In genomic region chr20:54123587-54124180, GRCh38 we compare ENCODE assay signal across 1 cellular context.
TF ChIP-seq lines count a peak whose summit lies in the region.

No MANE protein-coding gene starts in this region.

TF ChIP-seq in HepG2, 621 proteins besides CTCF, POLR2A, EP300 and RAD21 (continued from another document and continues in another):
- TF ChIP-seq, protein P1, sequence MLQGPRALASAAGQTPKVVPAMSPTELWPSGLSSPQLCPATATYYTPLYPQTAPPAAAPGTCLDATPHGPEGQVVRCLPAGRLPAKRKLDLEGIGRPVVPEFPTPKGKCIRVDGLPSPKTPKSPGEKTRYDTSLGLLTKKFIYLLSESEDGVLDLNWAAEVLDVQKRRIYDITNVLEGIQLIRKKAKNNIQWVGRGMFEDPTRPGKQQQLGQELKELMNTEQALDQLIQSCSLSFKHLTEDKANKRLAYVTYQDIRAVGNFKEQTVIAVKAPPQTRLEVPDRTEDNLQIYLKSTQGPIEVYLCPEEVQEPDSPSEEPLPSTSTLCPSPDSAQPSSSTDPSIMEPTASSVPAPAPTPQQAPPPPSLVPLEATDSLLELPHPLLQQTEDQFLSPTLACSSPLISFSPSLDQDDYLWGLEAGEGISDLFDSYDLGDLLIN (CRISPR knock-in tag; IDR thresholded peaks at IDR 0.05; ENCODE audit: borderline replicate concordance), result 0 out of 2 replicates have a peak, but pooled peaks have one; percentile 60
- no peak for TF ChIP-seq PTBP1 (IDR thresholded peaks at IDR 0.05; ENCODE audit: low read depth, low read length, poor library complexity, severe bottlenecking)
- peak; percentile 20; the same call in 1 of the 2 replicates for TF ChIP-seq SPEN (CRISPR knock-in tag; IDR thresholded peaks at IDR 0.05; ENCODE audit: low read depth)
- peak; percentile 80; the same call in 1 of the 2 replicates for TF ChIP-seq SMAD1 (CRISPR knock-in tag; IDR thresholded peaks at IDR 0.05; ENCODE audit: borderline replicate concordance, low read depth)
- TF ChIP-seq TGIF2 (CRISPR knock-in tag; IDR thresholded peaks at IDR 0.05), result peak; percentile 96; the same call in 1 of the 2 replicates
- TF ChIP-seq, protein P2, sequence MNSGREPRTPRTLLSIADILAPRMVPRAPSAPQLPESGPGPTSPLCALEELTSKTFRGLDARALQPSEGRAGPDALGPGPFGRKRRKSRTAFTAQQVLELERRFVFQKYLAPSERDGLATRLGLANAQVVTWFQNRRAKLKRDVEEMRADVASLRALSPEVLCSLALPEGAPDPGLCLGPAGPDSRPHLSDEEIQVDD (CRISPR knock-in tag; IDR thresholded peaks at IDR 0.05; ENCODE audit: borderline replicate concordance), result no peak
- peak; percentile 100 for TF ChIP-seq SKI (IDR thresholded peaks at IDR 0.05; ENCODE audit: partially characterized antibody)
- TF ChIP-seq NFYC (CRISPR knock-in tag; IDR thresholded peaks at IDR 0.05), result peak; percentile 69
- no peak for TF ChIP-seq HOXA7 (CRISPR knock-in tag; IDR thresholded peaks at IDR 0.05)
- 0 out of 2 replicates have a peak, but pooled peaks have one; percentile 38 for TF ChIP-seq SNAI1 (CRISPR knock-in tag; IDR thresholded peaks at IDR 0.05; ENCODE audit: borderline replicate concordance)
- TF ChIP-seq, protein P3, sequence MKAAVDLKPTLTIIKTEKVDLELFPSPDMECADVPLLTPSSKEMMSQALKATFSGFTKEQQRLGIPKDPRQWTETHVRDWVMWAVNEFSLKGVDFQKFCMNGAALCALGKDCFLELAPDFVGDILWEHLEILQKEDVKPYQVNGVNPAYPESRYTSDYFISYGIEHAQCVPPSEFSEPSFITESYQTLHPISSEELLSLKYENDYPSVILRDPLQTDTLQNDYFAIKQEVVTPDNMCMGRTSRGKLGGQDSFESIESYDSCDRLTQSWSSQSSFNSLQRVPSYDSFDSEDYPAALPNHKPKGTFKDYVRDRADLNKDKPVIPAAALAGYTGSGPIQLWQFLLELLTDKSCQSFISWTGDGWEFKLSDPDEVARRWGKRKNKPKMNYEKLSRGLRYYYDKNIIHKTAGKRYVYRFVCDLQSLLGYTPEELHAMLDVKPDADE (CRISPR knock-in tag; IDR thresholded peaks at IDR 0.05), result no peak
- no peak for TF ChIP-seq RFX1 (IDR thresholded peaks at IDR 0.05)
- TF ChIP-seq, protein P4, sequence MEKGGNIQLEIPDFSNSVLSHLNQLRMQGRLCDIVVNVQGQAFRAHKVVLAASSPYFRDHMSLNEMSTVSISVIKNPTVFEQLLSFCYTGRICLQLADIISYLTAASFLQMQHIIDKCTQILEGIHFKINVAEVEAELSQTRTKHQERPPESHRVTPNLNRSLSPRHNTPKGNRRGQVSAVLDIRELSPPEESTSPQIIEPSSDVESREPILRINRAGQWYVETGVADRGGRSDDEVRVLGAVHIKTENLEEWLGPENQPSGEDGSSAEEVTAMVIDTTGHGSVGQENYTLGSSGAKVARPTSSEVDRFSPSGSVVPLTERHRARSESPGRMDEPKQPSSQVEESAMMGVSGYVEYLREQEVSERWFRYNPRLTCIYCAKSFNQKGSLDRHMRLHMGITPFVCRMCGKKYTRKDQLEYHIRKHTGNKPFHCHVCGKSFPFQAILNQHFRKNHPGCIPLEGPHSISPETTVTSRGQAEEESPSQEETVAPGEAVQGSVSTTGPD (CRISPR knock-in tag; IDR thresholded peaks at IDR 0.05), result peak; percentile 99
- TF ChIP-seq CEBPG (CRISPR knock-in tag; IDR thresholded peaks at IDR 0.05), result peak; percentile 92
- peak; percentile 93 for TF ChIP-seq NFIC (IDR thresholded peaks at IDR 0.05; ENCODE audit: low read length)
- TF ChIP-seq, protein P5, sequence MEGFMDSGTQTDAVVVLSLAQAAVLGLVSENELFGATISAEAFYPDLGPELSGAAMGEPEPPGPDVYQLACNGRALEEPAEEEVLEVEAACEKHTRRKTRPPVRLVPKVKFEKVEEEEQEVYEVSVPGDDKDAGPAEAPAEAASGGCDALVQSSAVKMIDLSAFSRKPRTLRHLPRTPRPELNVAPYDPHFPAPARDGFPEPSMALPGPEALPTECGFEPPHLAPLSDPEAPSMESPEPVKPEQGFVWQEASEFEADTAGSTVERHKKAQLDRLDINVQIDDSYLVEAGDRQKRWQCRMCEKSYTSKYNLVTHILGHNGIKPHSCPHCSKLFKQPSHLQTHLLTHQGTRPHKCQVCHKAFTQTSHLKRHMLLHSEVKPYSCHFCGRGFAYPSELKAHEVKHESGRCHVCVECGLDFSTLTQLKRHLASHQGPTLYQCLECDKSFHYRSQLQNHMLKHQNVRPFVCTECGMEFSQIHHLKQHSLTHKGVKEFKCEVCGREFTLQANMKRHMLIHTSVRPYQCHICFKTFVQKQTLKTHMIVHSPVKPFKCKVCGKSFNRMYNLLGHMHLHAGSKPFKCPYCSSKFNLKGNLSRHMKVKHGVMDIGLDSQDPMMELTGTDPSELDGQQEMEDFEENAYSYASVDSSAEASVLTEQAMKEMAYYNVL (CRISPR knock-in tag; IDR thresholded peaks at IDR 0.05; ENCODE audit: borderline replicate concordance), result peak; percentile 95
- TF ChIP-seq RNF2 (conservative IDR thresholded peaks at IDR 0.05; ENCODE audit: low read depth), result 0 out of 2 replicates have a peak, but pooled peaks have one; percentile 35
- no peak; the same call in 1 of the 2 replicates for TF ChIP-seq ATRX (CRISPR knock-in tag; IDR thresholded peaks at IDR 0.05; ENCODE audit: borderline replicate concordance)
- peak; percentile 97 for TF ChIP-seq SIX4 (CRISPR knock-in tag; IDR thresholded peaks at IDR 0.05)
- TF ChIP-seq FOXJ3 (CRISPR knock-in tag; IDR thresholded peaks at IDR 0.05; ENCODE audit: borderline replicate concordance), result peak; percentile 98
- TF ChIP-seq ZC3H4 (CRISPR knock-in tag; IDR thresholded peaks at IDR 0.05; ENCODE audit: borderline replicate concordance), result peak; percentile 82
- TF ChIP-seq ZNF30 (CRISPR knock-in tag; IDR thresholded peaks at IDR 0.05), result no peak
- TF ChIP-seq, protein P6, sequence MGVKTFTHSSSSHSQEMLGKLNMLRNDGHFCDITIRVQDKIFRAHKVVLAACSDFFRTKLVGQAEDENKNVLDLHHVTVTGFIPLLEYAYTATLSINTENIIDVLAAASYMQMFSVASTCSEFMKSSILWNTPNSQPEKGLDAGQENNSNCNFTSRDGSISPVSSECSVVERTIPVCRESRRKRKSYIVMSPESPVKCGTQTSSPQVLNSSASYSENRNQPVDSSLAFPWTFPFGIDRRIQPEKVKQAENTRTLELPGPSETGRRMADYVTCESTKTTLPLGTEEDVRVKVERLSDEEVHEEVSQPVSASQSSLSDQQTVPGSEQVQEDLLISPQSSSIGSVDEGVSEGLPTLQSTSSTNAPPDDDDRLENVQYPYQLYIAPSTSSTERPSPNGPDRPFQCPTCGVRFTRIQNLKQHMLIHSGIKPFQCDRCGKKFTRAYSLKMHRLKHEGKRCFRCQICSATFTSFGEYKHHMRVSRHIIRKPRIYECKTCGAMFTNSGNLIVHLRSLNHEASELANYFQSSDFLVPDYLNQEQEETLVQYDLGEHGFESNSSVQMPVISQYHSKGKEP (CRISPR knock-in tag; IDR thresholded peaks at IDR 0.05), result peak; percentile 80; the same call in 1 of the 2 replicates
- peak; percentile 85; the same call in 1 of the 2 replicates for TF ChIP-seq BHLHE40 (IDR thresholded peaks at IDR 0.05; ENCODE audit: low read length)
- TF ChIP-seq KDM4B (CRISPR knock-in tag; IDR thresholded peaks at IDR 0.05), result peak; percentile 91
- TF ChIP-seq SATB2 (CRISPR knock-in tag; IDR thresholded peaks at IDR 0.05), result peak; percentile 89
- TF ChIP-seq, protein P7, sequence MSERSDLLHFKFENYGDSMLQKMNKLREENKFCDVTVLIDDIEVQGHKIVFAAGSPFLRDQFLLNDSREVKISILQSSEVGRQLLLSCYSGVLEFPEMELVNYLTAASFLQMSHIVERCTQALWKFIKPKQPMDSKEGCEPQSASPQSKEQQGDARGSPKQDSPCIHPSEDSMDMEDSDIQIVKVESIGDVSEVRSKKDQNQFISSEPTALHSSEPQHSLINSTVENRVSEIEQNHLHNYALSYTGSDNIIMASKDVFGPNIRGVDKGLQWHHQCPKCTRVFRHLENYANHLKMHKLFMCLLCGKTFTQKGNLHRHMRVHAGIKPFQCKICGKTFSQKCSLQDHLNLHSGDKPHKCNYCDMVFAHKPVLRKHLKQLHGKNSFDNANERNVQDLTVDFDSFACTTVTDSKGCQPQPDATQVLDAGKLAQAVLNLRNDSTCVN (CRISPR knock-in tag; IDR thresholded peaks at IDR 0.05; ENCODE audit: borderline replicate concordance), result peak; percentile 97
- peak; percentile 82; the same call in 1 of the 2 replicates for TF ChIP-seq ZFP37 (CRISPR knock-in tag; IDR thresholded peaks at IDR 0.05; ENCODE audit: borderline replicate concordance)
- peak; percentile 96 for TF ChIP-seq SAP130 (CRISPR knock-in tag; IDR thresholded peaks at IDR 0.05; ENCODE audit: low read depth)
- peak; percentile 79 for TF ChIP-seq POGZ (CRISPR knock-in tag; IDR thresholded peaks at IDR 0.05)
- TF ChIP-seq HMGA1 (CRISPR knock-in tag; conservative IDR thresholded peaks at IDR 0.05), result no peak
- no peak for TF ChIP-seq ZNF550 (CRISPR knock-in tag; IDR thresholded peaks at IDR 0.05; ENCODE audit: borderline replicate concordance)
- peak; percentile 17; the same call in 1 of the 2 replicates for TF ChIP-seq SMC3 (IDR thresholded peaks at IDR 0.05; ENCODE audit: low read length)
- TF ChIP-seq ZNF878 (CRISPR knock-in tag; IDR thresholded peaks at IDR 0.05), result peak; percentile 71
- TF ChIP-seq STAT5B (CRISPR knock-in tag; IDR thresholded peaks at IDR 0.05), result peak; percentile 77; the same call in 1 of the 2 replicates
- peak in 1 of 2 experiments; percentile 2; a peak in 1 of 4 replicates for TF ChIP-seq REST (IDR thresholded peaks at IDR 0.05; ENCODE audit: borderline replicate concordance in 1 of 2, low read depth in 1 of 2, low read length in 2 of 2)
- peak; percentile 44; the same call in 1 of the 2 replicates for TF ChIP-seq ZNF761 (CRISPR knock-in tag; conservative IDR thresholded peaks at IDR 0.05)
- TF ChIP-seq ZNF703 (CRISPR knock-in tag; IDR thresholded peaks at IDR 0.05; ENCODE audit: borderline replicate concordance), result no peak
- peak; percentile 88; the same call in 1 of the 2 replicates for TF ChIP-seq ATAD3A (CRISPR knock-in tag; IDR thresholded peaks at IDR 0.05)
- peak; percentile 85 for TF ChIP-seq ZNF777 (CRISPR knock-in tag; IDR thresholded peaks at IDR 0.05)
- TF ChIP-seq GPN1 (CRISPR knock-in tag; IDR thresholded peaks at IDR 0.05; ENCODE audit: borderline replicate concordance), result no peak
- TF ChIP-seq ZNF501 (CRISPR knock-in tag; IDR thresholded peaks at IDR 0.05), result 0 out of 2 replicates have a peak, but pooled peaks have one; percentile 61
- no peak for TF ChIP-seq EZH2 (conservative IDR thresholded peaks at IDR 0.05; ENCODE audit: low read depth, low read length)
